ENCODE assay signal across 17 cellular contexts in the genomic region with DNA sequence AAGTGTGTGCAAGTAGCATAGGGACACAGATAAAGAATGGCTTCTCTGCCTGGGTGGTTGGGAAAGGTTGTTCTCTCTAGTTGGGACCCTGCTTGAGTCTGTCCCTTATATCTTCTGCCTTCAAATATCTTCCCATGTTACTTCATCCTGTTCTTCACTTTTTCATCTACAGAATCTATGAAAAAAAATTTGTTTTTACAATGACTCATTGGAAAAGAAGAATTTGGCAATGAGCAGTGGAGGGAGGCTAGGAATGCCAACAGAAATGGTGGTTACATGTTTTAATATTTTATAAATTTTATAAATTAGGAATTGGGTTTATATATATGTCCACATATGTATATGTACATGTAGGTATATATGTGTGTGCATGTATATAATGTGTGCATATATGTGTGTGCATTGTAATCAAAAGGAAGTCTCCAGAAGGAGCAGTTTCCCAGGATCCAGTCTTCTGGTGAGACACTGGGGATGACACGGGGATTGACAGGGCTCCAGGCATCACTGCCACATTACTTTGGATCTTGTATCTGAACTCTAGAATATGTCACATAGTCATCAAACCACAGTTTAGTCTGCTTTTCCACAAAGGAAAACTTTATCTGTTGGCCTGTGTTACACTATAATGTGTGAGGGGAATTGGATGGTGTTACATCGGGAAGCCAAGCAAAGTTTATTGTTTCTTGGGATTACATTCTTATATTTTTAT.
A peak's percentile ranks its signal among the peaks of the same experiment; 100 is the strongest.
DNase-seq lines count a peak whose midpoint lies in the region; ATAC-seq and TF ChIP-seq lines count a peak whose summit lies in the region.
"Had no signal": no experiment of that assay in that cellular context is flagged by ENCODE, and none has a peak within 500 bp of the region (broad histone marks: within the 10 kb centered on the region; RNA-seq: fewer than 3 reads in every experiment).

No MANE protein-coding gene starts in this region.

- intact Hi-C loops in left ventricle myocardium superior (cut with micrococcal nuclease): no loop called here

- POLR2A ChIA-PET in AG04450 (lab: Yijun Ruan, JAX): no interaction called here

- no peaks in the 10 kb centered on the region for H3K27me3 ChIP-seq in AG04450 (ENCODE audit: control insufficient read depth, insufficient read depth, low read length)
- H3K27me3 ChIP-seq in adipocyte (replicated peaks; ENCODE audit: control insufficient read depth, insufficient read depth, low read length): no peaks in the 10 kb centered on the region
- H3K27me3 ChIP-seq: stomach had no signal

- no peaks in the 10 kb centered on the region for H3K36me3 ChIP-seq in adipocyte (ENCODE audit: control insufficient read depth, insufficient read depth, low read length, severe bottlenecking)
- H3K36me3 ChIP-seq: stomach had no signal

- H3K4me1 ChIP-seq in adipocyte (ENCODE audit: control insufficient read depth, insufficient read depth, low read length): peaks cover 72% of the 10 kb centered on the region
- H3K4me1 ChIP-seq: psoas muscle had no signal

- ATAC-seq in GM18909 (IDR thresholded peaks at IDR 0.05; ENCODE audit: poor library complexity, unreplicated experiment) (no peak), left ventricle myocardium superior (no peak)
- ATAC-seq: psoas muscle had no signal

- DNase-seq in AG04450 (ENCODE audit: low read depth, low spot score): no peak
- peak; percentile 53 for DNase-seq in HS-27A (ENCODE audit: low read depth)
- DNase-seq in adipocyte (ENCODE audit: low read depth): peak; percentile 78
- peak; percentile 60 for DNase-seq in fibroblast of villous mesenchyme (ENCODE audit: low read depth)
- DNase-seq in left ventricle myocardium superior: no peak
- DNase-seq in DMS114 treated with DMSO at 0.1 percent for 48 hours (lab: John Stamatoyannopoulos, UW; ENCODE audit: unreplicated experiment): no peak
- no peak for DNase-seq in DMS153 (lab: John Stamatoyannopoulos, UW)
- DNase-seq: activated CD4-positive, alpha-beta T cell treated with anti-CD3 and anti-CD28 coated beads, Interleukin-2, amount 50 U/mL, for 4 hours; activated naive CD8-positive, alpha-beta T cell treated with anti-CD3 and anti-CD28 coated beads, Interleukin-2, amount 10 ng/mL, durations not matched to agents 7 days and 5 days; activated T-cell treated with anti-CD3 and anti-CD28 coated beads, Interleukin-2, amount 50 U/mL, for 24 hours; COR-L47; GDM1; MV-4-11; NCI-H2081; psoas muscle; stomach had no signal

- H3K9ac ChIP-seq in adipocyte (ENCODE audit: low read length): peak overlapping the region; percentile 36

- CTCF ChIA-PET in AG04450 (lab: Charles Lee): no interaction called here

- H3K27ac ChIP-seq in AG04450 (ENCODE audit: low read depth, low read length): peak overlapping the region; percentile 32
- H3K27ac ChIP-seq: psoas muscle, stomach had no signal

- H3K9me3 ChIP-seq in AG04450 (ENCODE audit: control insufficient read depth, insufficient read depth, low read length) (no peaks in the 10 kb centered on the region), adipocyte (ENCODE audit: control insufficient read depth, low read length) (no peaks in the 10 kb centered on the region)
- H3K9me3 ChIP-seq: psoas muscle, stomach had no signal

- no peak for TF ChIP-seq CTCF in AG04450 (IDR thresholded peaks at IDR 0.05; ENCODE audit: low read depth, low read length)
- no peak for TF ChIP-seq CTCF in fibroblast of villous mesenchyme (IDR thresholded peaks at IDR 0.05; ENCODE audit: insufficient read depth, low read depth, low read length)

- H3K4me3 ChIP-seq in AG04450 (ENCODE audit: low read depth, low read length): no peak overlapping the region
- H3K4me3 ChIP-seq in adipocyte (ENCODE audit: low read length): peak overlapping the region; percentile 45
- H3K4me3 ChIP-seq in fibroblast of villous mesenchyme (ENCODE audit: low read depth, low read length): no peak overlapping the region
- H3K4me3 ChIP-seq: psoas muscle, stomach had no signal

Comparison
In these comparisons a context has a peak if more than half of its experiments do, and no peak if none do; other contexts are left out.
1. DNase-seq: peak in HS-27A (single experiment), adipocyte (single experiment) and fibroblast of villous mesenchyme (single experiment); none in AG04450 (single experiment), left ventricle myocardium superior (single experiment), DMS114 treated with DMSO at 0.1 percent for 48 hours (single experiment) and DMS153 (single experiment).